In genomic region chr5:69497006-69497520, GRCh38 we compare ENCODE assay signal across 1 cellular context.
TF ChIP-seq lines count a peak whose summit lies in the region.

No MANE protein-coding gene starts in this region.

TF ChIP-seq in endothelial cell of umbilical vein, 7 proteins besides CTCF, POLR2A, EP300 and RAD21 (continued from another document):
- TF ChIP-seq MAX (IDR thresholded peaks at IDR 0.05; ENCODE audit: insufficient read depth, insufficient read length) (no peak), FOS (IDR thresholded peaks at IDR 0.05; ENCODE audit: borderline replicate concordance, insufficient read depth, low read length) (no peak), EZH2 (IDR thresholded peaks at IDR 0.05; ENCODE audit: borderline replicate concordance, low read depth, low read length, severe bottlenecking) (no peak), GATA2 (IDR thresholded peaks at IDR 0.05; ENCODE audit: insufficient read depth, insufficient read length, low read depth, low read length) (no peak)
